Comparison of ENCODE assay signal across 12 cellular contexts in genomic region chr2:161078211-161078539, GRCh38.
DNase-seq lines count a peak whose midpoint lies in the region; ATAC-seq, FAIRE-seq and TF ChIP-seq lines count a peak whose summit lies in the region.
"Had no signal": no experiment of that assay in that cellular context is flagged by ENCODE, and none has a peak within 500 bp of the region (broad histone marks: within the 10 kb centered on the region; RNA-seq: fewer than 3 reads in every experiment).

No MANE protein-coding gene starts in this region.

- no peak overlapping the region for H2AFZ ChIP-seq in Karpas-422 (ENCODE audit: low read length)

- intact Hi-C loops in cardiac septum (cut with DNase I) (no loop called here), vagina (cut with DNase I) (no loop called here)

- no peak overlapping the region for H3K4me2 ChIP-seq in Karpas-422 (ENCODE audit: low read depth, low read length, poor library complexity, severe bottlenecking)
- H3K4me2 ChIP-seq: SK-N-SH had no signal

- no peak for TF ChIP-seq CTCF in right atrium auricular region (IDR thresholded peaks at IDR 0.05)
- no peak for TF ChIP-seq CTCF in RWPE2 (IDR thresholded peaks at IDR 0.05; ENCODE audit: poor library complexity, severe bottlenecking)
- TF ChIP-seq CTCF in vagina (IDR thresholded peaks at IDR 0.05) = no peak

- H3K79me2 ChIP-seq in Karpas-422 (ENCODE audit: low read length) = no peaks in the 10 kb centered on the region

- no peak overlapping the region for H3K9ac ChIP-seq in Karpas-422 (ENCODE audit: low read length)
- H3K9ac ChIP-seq: SK-N-SH had no signal

- ATAC-seq in RWPE2 (ENCODE audit: low read depth) = peak; percentile 87
- peak; percentile 93 for ATAC-seq in esophagus mucosa

- H3K27me3 ChIP-seq in right atrium auricular region = no peaks in the 10 kb centered on the region
- no peaks in the 10 kb centered on the region for H3K27me3 ChIP-seq in RWPE2 (ENCODE audit: insufficient read depth, poor library complexity, severe bottlenecking)
- H3K27me3 ChIP-seq in vagina = no peaks in the 10 kb centered on the region
- H3K27me3 ChIP-seq in Karpas-422 (ENCODE audit: low read length) = no peaks in the 10 kb centered on the region

- H3K9me2 ChIP-seq in Karpas-422 (replicated peaks; ENCODE audit: insufficient read depth, low read length) = 0 out of 2 replicates have a peak, but pooled peaks cover 6% of the 10 kb centered on the region
- H3K9me2 ChIP-seq: SK-N-SH had no signal

- H3K27ac ChIP-seq in right atrium auricular region = peak overlapping the region; percentile 50 to 70
- H3K27ac ChIP-seq in RWPE2 (ENCODE audit: poor library complexity, severe bottlenecking) = peak overlapping the region; percentile 20
- peak overlapping the region; percentile 10 for H3K27ac ChIP-seq in vagina
- H3K27ac ChIP-seq in Karpas-422 (ENCODE audit: low read length) = no peak overlapping the region

- no peak for DNase-seq in right atrium auricular region (ENCODE audit: low spot score)
- DNase-seq in cardiac septum (ENCODE audit: low spot score) = no peak
- no peak for DNase-seq in RWPE2 (ENCODE audit: low spot score)
- no peak for DNase-seq in vagina (ENCODE audit: extremely low spot score in 2 of 2)
- DNase-seq in RCC 7860 (ENCODE audit: low spot score) = no peak
- DNase-seq in Karpas-422 = no peak
- DNase-seq in NCI-H524 (lab: John Stamatoyannopoulos, UW) = no peak
- DNase-seq: kidney, NCI-H526 treated with DMSO at 0.1 percent for 48 hours, nucleus accumbens, SK-N-SH had no signal

- H3K36me3 ChIP-seq in right atrium auricular region (no peaks in the 10 kb centered on the region), RWPE2 (ENCODE audit: low read depth) (no peaks in the 10 kb centered on the region), vagina (no peaks in the 10 kb centered on the region), Karpas-422 (ENCODE audit: insufficient read depth, low read length) (no peaks in the 10 kb centered on the region)

- H4K20me1 ChIP-seq in Karpas-422 (ENCODE audit: insufficient read depth, low read depth, low read length) = no peaks in the 10 kb centered on the region

- TF ChIP-seq POLR2A in vagina (IDR thresholded peaks at IDR 0.05) = no peak

- H3K4me1 ChIP-seq in right atrium auricular region (no peaks in the 10 kb centered on the region), RWPE2 (ENCODE audit: insufficient read depth, poor library complexity, severe bottlenecking) (peaks cover 13% of the 10 kb centered on the region), vagina (peaks cover 19% of the 10 kb centered on the region), Karpas-422 (ENCODE audit: low read length) (peaks cover 13% of the 10 kb centered on the region)

- H3K4me3 ChIP-seq in right atrium auricular region (no peak overlapping the region), RWPE2 (ENCODE audit: severe bottlenecking) (no peak overlapping the region), vagina (no peak overlapping the region), Karpas-422 (ENCODE audit: low read length) (no peak overlapping the region)

- FAIRE-seq in RCC 7860 (lab: Jason Lieb, UNC) = no peak
- FAIRE-seq: kidney had no signal

- H3K9me3 ChIP-seq in right atrium auricular region (no peaks in the 10 kb centered on the region), RWPE2 (ENCODE audit: severe bottlenecking) (no peaks in the 10 kb centered on the region), vagina (no peaks in the 10 kb centered on the region), Karpas-422 (ENCODE audit: low read length) (no peaks in the 10 kb centered on the region)
- H3K9me3 ChIP-seq: SK-N-SH had no signal
